ENCODE assay signal across 24 cellular contexts in the genomic region with DNA sequence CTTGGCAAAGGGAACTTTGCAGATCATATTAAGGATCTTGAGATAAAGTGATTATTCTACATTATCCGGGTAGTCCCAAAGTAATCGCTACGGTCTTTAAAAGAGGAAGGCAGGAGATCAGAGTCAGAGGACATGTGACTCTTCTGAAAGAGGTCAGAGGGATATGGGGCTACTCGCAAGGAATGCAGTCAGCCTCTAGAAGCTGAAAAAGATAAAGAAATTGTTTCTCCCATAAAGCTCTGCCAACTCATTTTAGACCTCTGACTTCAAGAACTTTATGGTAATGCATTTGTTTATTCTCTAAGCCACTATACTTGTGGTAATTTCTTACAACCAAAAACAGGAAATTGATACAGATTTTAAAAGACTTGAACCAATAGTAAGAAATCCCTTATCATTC. TPM values are rescaled to one million over a fixed set of nuclear protein-coding genes. Genes with fewer than 3 reads are reported as not detected.
DNase-seq lines count a peak whose midpoint lies in the region; ATAC-seq and TF ChIP-seq lines count a peak whose summit lies in the region.
"Had no signal": no experiment of that assay in that cellular context is flagged by ENCODE, and none has a peak within 500 bp of the region (broad histone marks: within the 10 kb centered on the region; RNA-seq: fewer than 3 reads in every experiment).

No MANE protein-coding gene starts in this region.

- H3K27me3 ChIP-seq in right lobe of liver, result no peaks in the 10 kb centered on the region
- H3K27me3 ChIP-seq in smooth muscle cell (ENCODE audit: low read depth), result no peaks in the 10 kb centered on the region

- intact Hi-C loops in right lobe of liver (cut with DNase I), result no loop called here

- TF ChIP-seq CTCF in right lobe of liver (IDR thresholded peaks at IDR 0.05) (no peak), smooth muscle cell (IDR thresholded peaks at IDR 0.05; ENCODE audit: borderline replicate concordance, insufficient read depth, poor library complexity, severe bottlenecking) (no peak)

- H3F3A ChIP-seq in smooth muscle cell (ENCODE audit: low read depth), result peaks cover 3% of the 10 kb centered on the region

- H3K4me3 ChIP-seq in right lobe of liver (no peak overlapping the region), smooth muscle cell (no peak overlapping the region)
- H3K4me3 ChIP-seq: PC-9 had no signal

- H3K9me3 ChIP-seq in right lobe of liver, result no peaks in the 10 kb centered on the region
- no peaks in the 10 kb centered on the region for H3K9me3 ChIP-seq in smooth muscle cell (replicated peaks; ENCODE audit: low read depth)

- 40% methylated on average over 4 of the region's 4 CpGs for WGBS in right lobe of liver (ENCODE audit: insufficient coverage, low coverage, low lambda C conversion rate, missing lambda C conversion rate)
- WGBS in smooth muscle cell (ENCODE audit: low lambda C conversion rate), result 38% methylated on average over 4 of the region's 4 CpGs

- ATAC-seq in right lobe of liver (peak; percentile 31 to 49 (median 48)), HG02642 (IDR thresholded peaks at IDR 0.05; ENCODE audit: poor library complexity, unreplicated experiment) (no peak), GM21360 (IDR thresholded peaks at IDR 0.05; ENCODE audit: unreplicated experiment) (no peak)
- ATAC-seq: Right ventricle myocardium inferior had no signal

- no peak overlapping the region for H3K27ac ChIP-seq in right lobe of liver
- H3K27ac ChIP-seq in smooth muscle cell (ENCODE audit: low read depth), result peak overlapping the region; percentile 21
- H3K27ac ChIP-seq: 22Rv1, KMS-11, PC-9 had no signal

- no peak for TF ChIP-seq POLR2A in right lobe of liver (IDR thresholded peaks at IDR 0.05)

- DNase-seq in NCI-H82 (lab: John Stamatoyannopoulos, UW) (peak; percentile 27), NCI-H82 treated with DMSO at 0.1 percent for 48 hours (lab: John Stamatoyannopoulos, UW; ENCODE audit: unreplicated experiment) (no peak), OCI-M1 (lab: John Stamatoyannopoulos, UW) (peak; percentile 40), right lobe of liver (no peak), smooth muscle cell (lab: John Stamatoyannopoulos, UW; ENCODE audit: unreplicated experiment) (no peak), OCI-M2 (lab: John Stamatoyannopoulos, UW; ENCODE audit: unreplicated experiment) (no peak)
- DNase-seq: DMS153, DND-41, H9, HFFc6, IMR-90, MM.1S, NCI-H2029 treated with DMSO at 0.1 percent for 48 hours, NCI-H2227 treated with DMSO at 0.1 percent for 48 hours, NCI-H510A, NCI-H69, PC-9 had no signal

- no peak overlapping the region for H3K9ac ChIP-seq in smooth muscle cell (ENCODE audit: low read depth)
- H3K9ac ChIP-seq: KMS-11 had no signal

- no peaks in the 10 kb centered on the region for H3K79me2 ChIP-seq in smooth muscle cell (ENCODE audit: low read depth)

- H3K4me1 ChIP-seq in right lobe of liver (no peaks in the 10 kb centered on the region), smooth muscle cell (ENCODE audit: low read depth) (no peaks in the 10 kb centered on the region)

- H4K20me1 ChIP-seq in smooth muscle cell (ENCODE audit: low read depth), result no peaks in the 10 kb centered on the region

- no peaks in the 10 kb centered on the region for H3K36me3 ChIP-seq in right lobe of liver
- H3K36me3 ChIP-seq in smooth muscle cell (ENCODE audit: low read depth), result no peaks in the 10 kb centered on the region

- peak overlapping the region; percentile 22 for H2AFZ ChIP-seq in smooth muscle cell (ENCODE audit: low read depth)
- H2AFZ ChIP-seq: PC-9 had no signal

- peak overlapping the region; percentile 47 for H3K4me2 ChIP-seq in smooth muscle cell
- H3K4me2 ChIP-seq: KMS-11, PC-9 had no signal

RNA-seq across cellular contexts. Expression of a gene that starts 48.6 kb away (rescaled TPM):
- under 1 TPM in 4 of 6 experiments, not detected in 2; 0.11 to 0.62 (median 0.21) TPM for total RNA-seq in right lobe of liver
- 1.7 and 5.5 TPM in 2 replicates for total RNA-seq in smooth muscle cell
- polyA plus RNA-seq in smooth muscle cell, result 1.1 and 1.4 TPM in 2 replicates
- total RNA-seq: HFFc6, IMR-90, PC-9, Right ventricle myocardium inferior, RPMI7951 had no signal
- polyA plus RNA-seq: BJ, IMR-90 had no signal

RNA-seq across cellular contexts. Expression of a gene that starts 59.9 kb away (rescaled TPM):
- total RNA-seq in right lobe of liver, result 1 to 10 TPM; 1.6 to 6.8 (median 5.6) TPM
- 44.9 and 46.0 TPM in 2 replicates for total RNA-seq in smooth muscle cell
- 18.3 and 25.2 TPM in 2 replicates for polyA plus RNA-seq in smooth muscle cell
- total RNA-seq: HFFc6, RPMI7951 had no signal
- polyA plus RNA-seq: BJ, IMR-90 had no signal

Comparison
In these comparisons a context has a peak if more than half of its experiments do, and no peak if none do; other contexts are left out.
1. DNase-seq: peak in NCI-H82 (single experiment) and OCI-M1 (single experiment); none in NCI-H82 treated with DMSO at 0.1 percent for 48 hours (single experiment), right lobe of liver (0 of 3), smooth muscle cell (single experiment) and OCI-M2 (single experiment).
2. ATAC-seq: peak in right lobe of liver (4 of 4); none in HG02642 (single experiment) and GM21360 (single experiment).